8 cellular contexts compared by ENCODE assay signal in genomic region chr3:49397470-49397869, GRCh38. TPM values are rescaled to one million over a fixed set of nuclear protein-coding genes. Genes with fewer than 3 reads are reported as not detected.
DNase-seq lines count a peak whose midpoint lies in the region; ATAC-seq and TF ChIP-seq lines count a peak whose summit lies in the region.

No MANE protein-coding gene starts in this region.

- H3K9ac ChIP-seq in MM.1S (ENCODE audit: low read length) = no peak overlapping the region

- peaks cover 62% of the 10 kb centered on the region for H4K20me1 ChIP-seq in MM.1S (ENCODE audit: insufficient read depth, low read length)

- intact Hi-C loops in A673 (cut with micrococcal nuclease; ENCODE audit: unreplicated experiment) = no loop called here
- intact Hi-C loops in body of pancreas (cut with DNase I) = no loop called here
- intact Hi-C loops in left colon (cut with DNase I, micrococcal nuclease) = no loop called here

- H3K36me3 ChIP-seq in A673 (ENCODE audit: insufficient read depth, low read length, poor library complexity, severe bottlenecking) (no peaks in the 10 kb centered on the region), body of pancreas (replicated peaks in 1 of 2; ENCODE audit: insufficient read depth in 1 of 2, low read depth in 2 of 2) (peaks cover 0 to 3% of the 10 kb centered on the region in 2 donors), MM.1S (replicated peaks; ENCODE audit: insufficient read depth, low read length) (no peaks in the 10 kb centered on the region; the same call in 1 of the 2 replicates)

- no peak overlapping the region for H3K4me2 ChIP-seq in MM.1S (ENCODE audit: low read depth, low read length)

- 61 to 76% methylated on average over 4 of the region's 4 CpGs for WGBS in body of pancreas, 2 donors

- POLR2A ChIA-PET in A673 (lab: Charles Lee; ENCODE audit: low non-redundant PET) (no interaction called here), HEK293T (lab: Yijun Ruan, JAX) (interaction anchor here (1.2 kb wide), 1 partner anchor 14 kb away, joined by 3 read pairs; the partner anchor contains the start of gene RHOA)

- peaks cover 7% of the 10 kb centered on the region for H3K4me1 ChIP-seq in A673 (ENCODE audit: insufficient read depth, low read length, poor library complexity, severe bottlenecking)
- H3K4me1 ChIP-seq in body of pancreas = peaks cover 10% of the 10 kb centered on the region
- no peaks in the 10 kb centered on the region for H3K4me1 ChIP-seq in MM.1S (ENCODE audit: low read length)

- no peaks in the 10 kb centered on the region for H3K9me2 ChIP-seq in MM.1S (replicated peaks; ENCODE audit: insufficient read depth, low read length)

- H3K27me3 ChIP-seq in A673 (replicated peaks; ENCODE audit: insufficient read depth, low read depth, low read length, poor library complexity) = no peaks in the 10 kb centered on the region
- H3K27me3 ChIP-seq in body of pancreas = no peaks in the 10 kb centered on the region
- H3K27me3 ChIP-seq in MM.1S (replicated peaks; ENCODE audit: insufficient read depth, low read length) = no peaks in the 10 kb centered on the region

- ATAC-seq in body of pancreas (peak; percentile 18), left colon (peak; percentile 53), GM19463 (IDR thresholded peaks at IDR 0.05; ENCODE audit: unreplicated experiment) (no peak), HG03280 (IDR thresholded peaks at IDR 0.05; ENCODE audit: unreplicated experiment) (no peak)

- peaks cover 97% of the 10 kb centered on the region for H3K79me2 ChIP-seq in MM.1S (ENCODE audit: low read length)

- no TSS peak for BruUV-seq in A673 (replicated peaks; lab: Mats Ljungman, UMichigan)

- no peaks in the 10 kb centered on the region for H3K9me3 ChIP-seq in A673 (ENCODE audit: low read depth, low read length, poor library complexity, severe bottlenecking)
- no peaks in the 10 kb centered on the region for H3K9me3 ChIP-seq in body of pancreas
- no peaks in the 10 kb centered on the region for H3K9me3 ChIP-seq in MM.1S (replicated peaks; ENCODE audit: insufficient read depth, low read length)

- TF ChIP-seq CTCF in A673 (conservative IDR thresholded peaks at IDR 0.05; ENCODE audit: low read depth, low read length) (no peak), body of pancreas (IDR thresholded peaks at IDR 0.05) (no peak), MM.1S (IDR thresholded peaks at IDR 0.05; ENCODE audit: low read length) (no peak), GM13976 (IDR thresholded peaks at IDR 0.05; ENCODE audit: borderline replicate concordance, control extremely low read depth, extremely low read depth, insufficient read depth, missing control alignments) (no peak)

- TF ChIP-seq POLR2A in body of pancreas (IDR thresholded peaks at IDR 0.05) = no peak

- H3K27ac ChIP-seq in A673 (ENCODE audit: low read depth, low read length, poor library complexity, severe bottlenecking) (no peak overlapping the region), body of pancreas (no peak overlapping the region), MM.1S (ENCODE audit: low read length) (no peak overlapping the region)

- DNase-seq in A673 (ENCODE audit: low spot score) = peak; percentile 64
- peak; percentile 60 for DNase-seq in HEK293T (ENCODE audit: extremely low spot score)
- DNase-seq in body of pancreas = no peak
- DNase-seq in left colon = no peak
- DNase-seq in MM.1S = no peak
- no peak for DNase-seq in GM13976 (ENCODE audit: low spot score)

- CTCF ChIA-PET in A673 (lab: Charles Lee) = interaction anchor here (0.6 kb wide), 1 partner anchor 50 kb away, joined by 3 read pairs; no protein-coding TSS in a partner anchor
- CTCF ChIA-PET in HEK293T (lab: Yijun Ruan, JAX) = no interaction called here

- no peak overlapping the region for H3K4me3 ChIP-seq in A673 (ENCODE audit: low read depth, low read length, poor library complexity, severe bottlenecking)
- H3K4me3 ChIP-seq in body of pancreas = no peak overlapping the region
- H3K4me3 ChIP-seq in MM.1S (ENCODE audit: low read length) = no peak overlapping the region

- H3F3A ChIP-seq in MM.1S (ENCODE audit: insufficient read depth, low read length) = no peaks in the 10 kb centered on the region; the same call in 1 of the 2 replicates

- in situ Hi-C loops in GM13976 (cut with MboI; ENCODE audit: low sequenced_read_pairs, unreplicated experiment) = no loop called here

- H2AFZ ChIP-seq in MM.1S (ENCODE audit: low read length) = no peak overlapping the region

TF ChIP-seq in HEK293T, 16 proteins besides CTCF, POLR2A, EP300 and RAD21:
- TF ChIP-seq BHLHE40 (IDR thresholded peaks at IDR 0.05; ENCODE audit: borderline replicate concordance) (no peak), SUZ12 (IDR thresholded peaks at IDR 0.05) (no peak), FOXM1 (IDR thresholded peaks at IDR 0.05; ENCODE audit: borderline replicate concordance) (no peak), ARNT (IDR thresholded peaks at IDR 0.05) (no peak), ELF4 (IDR thresholded peaks at IDR 0.05) (no peak), ZNF384 (IDR thresholded peaks at IDR 0.05) (no peak)

RNA-seq across cellular contexts. Expression of gene RHOA, which starts 14.3 kb away (rescaled TPM):
- 194 and 198 TPM in 2 replicates for total RNA-seq in A673 (2021)
- total RNA-seq in body of pancreas = 100 to 1,000 TPM; 216 to 252 TPM
- 100 to 1,000 TPM; 466 to 477 TPM for total RNA-seq in left colon

RNA-seq across cellular contexts. Expression of gene TCTA, which starts 14.8 kb away (rescaled TPM):
- total RNA-seq in A673 (2021) = 11.6 and 12.0 TPM in 2 replicates
- 10 to 100 TPM; 14.0 to 59.0 TPM for total RNA-seq in body of pancreas
- total RNA-seq in left colon = 10 to 100 TPM; 39.5 to 41.7 TPM

RNA-seq across cellular contexts. Expression of gene AMT, which starts 24.8 kb away (rescaled TPM):
- 1.3 and 2.1 TPM in 2 replicates for total RNA-seq in A673 (2021)
- 10 to 100 TPM; 10.9 to 27.7 TPM for total RNA-seq in body of pancreas
- total RNA-seq in left colon = 10 to 100 TPM; 21.5 to 24.7 TPM

RNA-seq across cellular contexts. Expression of gene NICN1, which starts 31.7 kb away (rescaled TPM):
- total RNA-seq in A673 (2021) = 2.9 and 6.8 TPM in 2 replicates
- 1 to 10 TPM; 1.6 to 5.4 TPM for total RNA-seq in body of pancreas
- total RNA-seq in left colon = 10 to 100 TPM in 1 of 2 donors, 1 to 10 TPM in 1; 9.6 to 11.9 TPM

RNA-seq across cellular contexts. Expression of gene GPX1, which starts 39.3 kb away (rescaled TPM):
- total RNA-seq in A673 (2021) = 122 and 128 TPM in 2 replicates
- 100 to 1,000 TPM; 150 to 246 TPM for total RNA-seq in body of pancreas
- total RNA-seq in left colon = 100 to 1,000 TPM; 128 to 146 TPM

Comparison
In these comparisons a context has a peak if more than half of its experiments do, and no peak if none do; other contexts are left out.
1. DNase-seq: peak in A673 (single experiment) and HEK293T (single experiment); none in body of pancreas (0 of 4), left colon (0 of 2), MM.1S (single experiment) and GM13976 (single experiment).
2. ATAC-seq: peak in body of pancreas (single experiment) and left colon (single experiment); none in GM19463 (single experiment) and HG03280 (single experiment).